ENCODE assay signal across 2 cellular contexts in the genomic region with DNA sequence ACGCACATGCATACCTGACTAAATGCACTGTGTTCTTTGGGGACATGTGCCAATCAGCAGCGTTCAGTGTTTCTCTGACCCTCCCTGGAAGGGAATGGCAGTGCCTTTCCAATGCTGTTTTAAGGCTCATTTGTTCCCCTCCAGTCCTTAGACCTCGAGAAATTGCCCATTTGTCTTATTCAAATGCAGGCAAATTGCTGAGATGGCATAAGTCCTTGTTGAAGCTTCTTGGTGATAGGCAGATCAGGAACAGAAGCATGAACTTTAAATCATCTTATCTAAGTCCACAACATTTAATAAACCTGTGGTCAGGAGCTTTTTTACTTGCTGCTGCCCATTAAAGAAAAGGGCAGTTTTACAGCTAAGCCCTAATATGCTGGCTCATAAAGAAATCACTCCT.
TF ChIP-seq lines count a peak whose summit lies in the region.

No MANE protein-coding gene starts in this region.

TF ChIP-seq in HepG2, 621 proteins besides CTCF, POLR2A, EP300 and RAD21 (continued from another document):
- TF ChIP-seq TEAD2 (CRISPR knock-in tag; IDR thresholded peaks at IDR 0.05) (no peak), ESRRA (CRISPR knock-in tag; IDR thresholded peaks at IDR 0.05; ENCODE audit: low read depth) (no peak), MAFK (conservative IDR thresholded peaks at IDR 0.05 in 1 of 2, IDR thresholded peaks at IDR 0.05 in 1 of 2; ENCODE audit: low read length in 2 of 2) (peak; percentile 68 to 80; a peak in 3 of 4 replicates), ZNF614 (CRISPR knock-in tag; IDR thresholded peaks at IDR 0.05; ENCODE audit: borderline replicate concordance) (no peak), MAFF (IDR thresholded peaks at IDR 0.05; ENCODE audit: low read depth, low read length) (peak; percentile 73)

TF ChIP-seq in K562, 482 proteins besides CTCF, POLR2A, EP300 and RAD21 (continued from another document):
- TF ChIP-seq RREB1 (CRISPR knock-in tag; IDR thresholded peaks at IDR 0.05) (no peak), ZNF316 (IDR thresholded peaks at IDR 0.05) (peak; percentile 76), C11orf30 (IDR thresholded peaks at IDR 0.05; ENCODE audit: low read depth) (peak; percentile 55)
